10 cellular contexts compared by ENCODE assay signal in the genomic region with DNA sequence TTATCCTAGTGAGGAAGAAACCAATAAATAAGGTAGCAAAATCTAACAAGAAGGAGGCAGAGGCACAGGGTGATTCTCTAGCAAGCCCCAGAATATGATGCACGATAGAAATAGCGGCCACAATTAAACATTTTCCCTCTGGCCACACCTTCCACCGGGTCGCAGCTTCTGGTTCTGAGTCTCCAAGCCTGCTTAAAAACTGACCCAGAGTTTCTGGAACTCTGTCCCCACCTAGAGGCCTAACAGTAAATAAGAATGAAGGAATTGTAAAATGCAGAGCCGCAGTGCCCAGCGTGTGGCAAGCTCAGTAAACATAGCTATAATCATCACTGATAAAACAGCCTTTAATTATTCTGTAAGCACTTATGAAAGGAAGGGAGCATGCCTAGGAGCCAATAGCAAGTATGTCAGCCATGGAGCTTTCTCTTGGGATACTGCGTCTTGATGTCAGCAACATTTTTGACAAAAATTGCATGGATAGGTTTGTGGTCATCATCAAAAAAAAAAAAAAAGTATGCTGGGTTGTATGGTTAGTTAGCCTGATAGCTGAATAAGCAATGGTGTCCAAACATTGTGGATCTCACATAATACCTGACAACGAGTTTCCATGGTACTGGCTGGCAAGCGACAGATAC.
A peak's percentile ranks its signal among the peaks of the same experiment; 100 is the strongest.
DNase-seq lines count a peak whose midpoint lies in the region; ATAC-seq, FAIRE-seq and TF ChIP-seq lines count a peak whose summit lies in the region.
"Had no signal": no experiment of that assay in that cellular context is flagged by ENCODE, and none has a peak within 500 bp of the region (broad histone marks: within the 10 kb centered on the region; RNA-seq: fewer than 3 reads in every experiment).

No MANE protein-coding gene starts in this region.

- H3K4me1 ChIP-seq in K562 (replicated peaks in 1 of 2; ENCODE audit: control insufficient read depth in 2 of 2, insufficient read depth in 2 of 2, low read length in 2 of 2) = no peaks in the 10 kb centered on the region
- H3K4me1 ChIP-seq in CD4-positive, alpha-beta memory T cell (ENCODE audit: insufficient read depth, low read length) = no peaks in the 10 kb centered on the region
- H3K4me1 ChIP-seq in CD8-positive, alpha-beta T cell (ENCODE audit: insufficient read depth, low read length) = no peaks in the 10 kb centered on the region

- CTCF ChIA-PET in K562 (lab: Yijun Ruan, JAX; ENCODE audit: low intra/inter-chr PET ratio) = no interaction called here
- CTCF ChIA-PET in CD4-positive, alpha-beta memory T cell (lab: Charles Lee; ENCODE audit: partially characterized antibody) = no interaction called here
- CTCF ChIA-PET in CD8-positive, alpha-beta T cell (lab: Charles Lee) = interaction anchor here (1.0 to 1.4 kb wide), 4 partner anchors 13 to 1198 kb away, joined by 3 to 4 read pairs (median 3); no protein-coding TSS in a partner anchor

- TF ChIP-seq POLR2A in K562 (conservative IDR thresholded peaks at IDR 0.05) = no peak

- H3K9me3 ChIP-seq in K562 (replicated peaks; ENCODE audit: control insufficient read depth, insufficient read depth, low read depth, low read length) = no peaks in the 10 kb centered on the region; the same call in 1 of the 2 replicates
- no peaks in the 10 kb centered on the region for H3K9me3 ChIP-seq in CD4-positive, alpha-beta memory T cell (ENCODE audit: control insufficient read depth in 1 of 2, low read length in 2 of 2)
- H3K9me3 ChIP-seq in CD8-positive, alpha-beta T cell (ENCODE audit: low read length) = no peaks in the 10 kb centered on the region
- H3K9me3 ChIP-seq: thoracic aorta had no signal

- TF ChIP-seq RAD21 in K562 (CRISPR knock-in tag; conservative IDR thresholded peaks at IDR 0.05 in 1 of 2, IDR thresholded peaks at IDR 0.05 in 1 of 2) = peak; percentile 52 to 62

- intact Hi-C loops in K562 (cut with micrococcal nuclease) = no loop called here
- intact Hi-C loops in CD4-positive, alpha-beta memory T cell (cut with micrococcal nuclease) = loop anchor here (5.0 kb wide), 1 partner anchor 1187 kb away; no protein-coding TSS in a partner anchor
- intact Hi-C loops in CD8-positive, alpha-beta T cell (cut with DNase I, micrococcal nuclease) = loop anchor here in 1 of 2 experiments (5.0 kb wide), 1 partner anchor 1187 kb away; no protein-coding TSS in a partner anchor

- no peak for TF ChIP-seq EP300 in K562 (IDR thresholded peaks at IDR 0.05; ENCODE audit: low read length)

- POLR2A ChIA-PET in K562 (lab: Yijun Ruan, JAX) = no interaction called here
- POLR2A ChIA-PET in CD4-positive, alpha-beta memory T cell (lab: Charles Lee; ENCODE audit: partially characterized antibody) = no interaction called here
- POLR2A ChIA-PET in CD8-positive, alpha-beta T cell (lab: Charles Lee) = no interaction called here

- no peaks in the 10 kb centered on the region for H3K4me1 Mint-ChIP-seq in CD4-positive, alpha-beta memory T cell
- H3K4me1 Mint-ChIP-seq in CD8-positive, alpha-beta T cell (ENCODE audit: low read depth) = no peaks in the 10 kb centered on the region

- no TSS peak for BruUV-seq in K562 (replicated peaks; lab: Mats Ljungman, UMichigan)

- ATAC-seq in K562 (peak; percentile 55; the same call in 2 of the 3 replicates), left lobe of liver (peak; percentile 97)
- ATAC-seq in CD8-positive, alpha-beta T cell = no peak

- H3K27me3 ChIP-seq in H7 (ENCODE audit: control insufficient read depth, insufficient read depth, low read length) (no peaks in the 10 kb centered on the region), K562 (ENCODE audit: control insufficient read depth in 2 of 2, insufficient read depth in 2 of 2, low read length in 2 of 2) (no peaks in the 10 kb centered on the region)
- no peaks in the 10 kb centered on the region for H3K27me3 ChIP-seq in CD4-positive, alpha-beta memory T cell (ENCODE audit: insufficient read depth, low read length)
- H3K27me3 ChIP-seq in CD8-positive, alpha-beta T cell (ENCODE audit: insufficient read depth, low read length) = no peaks in the 10 kb centered on the region

- no peaks in the 10 kb centered on the region for H3K9me1 ChIP-seq in K562 (ENCODE audit: control insufficient read depth, insufficient read depth, low read length)

- no peak overlapping the region for H3K4me3 Mint-ChIP-seq in CD4-positive, alpha-beta memory T cell
- no peak overlapping the region for H3K4me3 Mint-ChIP-seq in CD8-positive, alpha-beta T cell

- peak; percentile 10 to 50 (median 27); a peak in 2 of 6 replicates for TF ChIP-seq CTCF in K562 (IDR thresholded peaks at IDR 0.05 in 2 of 3, conservative IDR thresholded peaks at IDR 0.05 in 1 of 3; ENCODE audit: insufficient read depth in 2 of 3, low read depth in 1 of 3, low read length in 3 of 3)
- no peak for TF ChIP-seq CTCF in CD8-positive, alpha-beta T cell (IDR thresholded peaks at IDR 0.05)

- FAIRE-seq in K562 (lab: Jason Lieb, UNC) = no peak
- FAIRE-seq: frontal cortex had no signal

- WGBS in K562 (ENCODE audit: insufficient coverage, low coverage, missing lambda C conversion rate) = under 1% methylated on average over 9 of the region's 9 CpGs

- H3K27ac ChIP-seq in K562 (ENCODE audit: extremely low read depth, low read depth, low read length) = no peak overlapping the region
- no peak overlapping the region for H3K27ac ChIP-seq in CD4-positive, alpha-beta memory T cell (ENCODE audit: low read depth, low read length)
- H3K27ac ChIP-seq in CD8-positive, alpha-beta T cell (ENCODE audit: low read depth, low read length) = no peak overlapping the region
- H3K27ac ChIP-seq: thoracic aorta had no signal

- DNase-seq in COLO829 (ENCODE audit: low spot score) (peak; percentile 24), H7 (peak; percentile 61), NCI-H446 (lab: John Stamatoyannopoulos, UW) (peak; percentile 90 to 94), K562 (ENCODE audit: extremely low read depth in 1 of 4, low spot score in 3 of 4) (peak in 3 of 4 experiments; percentile 11 to 36 (median 12)), left lobe of liver (ENCODE audit: low spot score) (peak; percentile 47), GDM1 (lab: John Stamatoyannopoulos, UW) (no peak)
- no peak for DNase-seq in CD4-positive, alpha-beta memory T cell
- DNase-seq in CD8-positive, alpha-beta T cell = no peak

- H3K4me3 ChIP-seq in H7 (ENCODE audit: insufficient read depth, low read depth, low read length) (no peak overlapping the region), K562 (no peak overlapping the region)
- H3K4me3 ChIP-seq in CD4-positive, alpha-beta memory T cell (ENCODE audit: low read length in 2 of 2) = no peak overlapping the region
- H3K4me3 ChIP-seq in CD8-positive, alpha-beta T cell (ENCODE audit: low read depth, low read length) = no peak overlapping the region
- H3K4me3 ChIP-seq: thoracic aorta had no signal

- H2AFZ ChIP-seq in K562 (ENCODE audit: low read depth, low read length) = no peak overlapping the region

- H3K36me3 ChIP-seq in H7 (replicated peaks; ENCODE audit: control insufficient read depth, insufficient read depth, low read length) (no peaks in the 10 kb centered on the region), K562 (ENCODE audit: control insufficient read depth, insufficient read depth, low read length) (no peaks in the 10 kb centered on the region)
- no peaks in the 10 kb centered on the region for H3K36me3 ChIP-seq in CD4-positive, alpha-beta memory T cell (ENCODE audit: insufficient read depth, low read length)
- H3K36me3 ChIP-seq in CD8-positive, alpha-beta T cell (ENCODE audit: insufficient read depth, low read length) = no peaks in the 10 kb centered on the region
- H3K36me3 ChIP-seq: thoracic aorta had no signal

- no peaks in the 10 kb centered on the region for H3K79me2 ChIP-seq in K562 (ENCODE audit: control insufficient read depth, insufficient read depth, low read length)

- in situ Hi-C loops in K562 (cut with MboI) = no loop called here

- H3K4me2 ChIP-seq in K562 (ENCODE audit: insufficient read depth, low read length) = no peak overlapping the region

- no peak overlapping the region for H3K9ac ChIP-seq in K562 (ENCODE audit: insufficient read depth in 1 of 2, low read depth in 2 of 2, low read length in 2 of 2)

- H3K27ac Mint-ChIP-seq in CD4-positive, alpha-beta memory T cell = no peak overlapping the region
- no peak overlapping the region for H3K27ac Mint-ChIP-seq in CD8-positive, alpha-beta T cell

- H3K27me3 Mint-ChIP-seq in CD4-positive, alpha-beta memory T cell = no peaks in the 10 kb centered on the region
- H3K27me3 Mint-ChIP-seq in CD8-positive, alpha-beta T cell (ENCODE audit: low read depth) = no peaks in the 10 kb centered on the region

- H3K9me3 Mint-ChIP-seq in CD4-positive, alpha-beta memory T cell = peaks cover 0 to 17% (median 4%) of the 10 kb centered on the region in 8 donors
- H3K9me3 Mint-ChIP-seq in CD8-positive, alpha-beta T cell = peaks cover 2% of the 10 kb centered on the region

- H4K20me1 ChIP-seq in K562 (replicated peaks; ENCODE audit: control insufficient read depth, insufficient read depth, low read length) = no peaks in the 10 kb centered on the region

- H3K36me3 Mint-ChIP-seq in CD4-positive, alpha-beta memory T cell = no peaks in the 10 kb centered on the region
- H3K36me3 Mint-ChIP-seq in CD8-positive, alpha-beta T cell = no peaks in the 10 kb centered on the region

TF ChIP-seq in K562, 482 proteins besides CTCF, POLR2A, EP300 and RAD21 (continues in another document):
- TF ChIP-seq ZFP36 (IDR thresholded peaks at IDR 0.05; ENCODE audit: low read depth, low read length, partially characterized antibody) (no peak), GTF2A2 (tag; IDR thresholded peaks at IDR 0.05) (no peak), CBX1 (IDR thresholded peaks at IDR 0.05; ENCODE audit: low read depth) (no peak)

Comparison
In these comparisons a context has a peak if more than half of its experiments do, and no peak if none do; other contexts are left out.
1. DNase-seq: peak in COLO829 (single experiment), H7 (single experiment), NCI-H446 (2 of 2), K562 (3 of 4) and left lobe of liver (single experiment); none in CD4-positive, alpha-beta memory T cell (0 of 5), CD8-positive, alpha-beta T cell (0 of 7) and GDM1 (single experiment).